In genomic region chr6:92708270-92708669, GRCh38 we compare ENCODE assay signal across 26 cellular contexts.
"Had no signal": no experiment of that assay in that cellular context is flagged by ENCODE, and none has a peak within 500 bp of the region (broad histone marks: within the 10 kb centered on the region; RNA-seq: fewer than 3 reads in every experiment).

No MANE protein-coding gene starts in this region.

- H3K4me1 ChIP-seq: esophagus muscularis mucosa, foreskin keratinocyte, prostate gland, sigmoid colon, spleen, tibial nerve, upper lobe of left lung, uterus had no signal

- H3K27ac ChIP-seq: coronary artery, esophagus muscularis mucosa, foreskin keratinocyte, prostate gland, sigmoid colon, skin epidermis, spleen, thoracic aorta, tibial nerve, upper lobe of left lung, uterus had no signal

- H3K4me3 Mint-ChIP-seq: immature natural killer cell; memory B cell; naive thymus-derived CD8-positive, alpha-beta T cell; nephron progenitor cell; stimulated activated naive B cell treated with anti-CD40 and anti-IgM and Interleukin-4, amounts not matched to agents 10 μg/mL and 1 μg/mL and 100 μg/mL, for 72 hours; stimulated activated naive CD8-positive, alpha-beta T cell treated with anti-CD3 and anti-CD28 coated beads, Interleukin-15, Interleukin-2, amounts not matched to agents 100 ng/mL and 50 ng/mL, for 24 hours had no signal

- DNase-seq: dermis blood vessel endothelial cell; effector memory CD4-positive, alpha-beta T cell; hypothalamus; immature natural killer cell; mucosa of descending colon; naive thymus-derived CD8-positive, alpha-beta T cell; nephron progenitor cell; nucleus accumbens; right cardiac atrium; sigmoid colon; spleen; stimulated activated CD4-positive, alpha-beta T cell treated with anti-CD3 and anti-CD28 coated beads, Interleukin-4, amount 100 ng/mL, for 4 hours; stimulated activated naive B cell treated with anti-CD40 and anti-IgM and Interleukin-4, amounts not matched to agents 10 μg/mL and 1 μg/mL and 100 μg/mL, for 72 hours; upper lobe of left lung; uterus had no signal

- H3K9me3 ChIP-seq: esophagus muscularis mucosa, mucosa of descending colon, prostate gland, sigmoid colon, spleen, thoracic aorta, tibial nerve, upper lobe of left lung, uterus had no signal

- H3K9me3 Mint-ChIP-seq: nephron progenitor cell; stimulated activated naive B cell treated with anti-CD40 and anti-IgM and Interleukin-4, amounts not matched to agents 10 μg/mL and 1 μg/mL and 100 μg/mL, for 72 hours had no signal

- ATAC-seq: foreskin keratinocyte; left lobe of liver; mucosa of descending colon; naive thymus-derived CD8-positive, alpha-beta T cell; right cardiac atrium; stimulated activated naive B cell treated with anti-CD40 and anti-IgM and Interleukin-4, amounts not matched to agents 10 μg/mL and 1 μg/mL and 100 μg/mL, for 72 hours had no signal

- H3K36me3 Mint-ChIP-seq: memory B cell; naive thymus-derived CD8-positive, alpha-beta T cell; stimulated activated naive B cell treated with anti-CD40 and anti-IgM and Interleukin-4, amounts not matched to agents 10 μg/mL and 1 μg/mL and 100 μg/mL, for 72 hours had no signal

- H3K36me3 ChIP-seq: esophagus muscularis mucosa, prostate gland, sigmoid colon, spleen, thoracic aorta, tibial nerve, upper lobe of left lung, uterus had no signal

- H3K27me3 ChIP-seq: esophagus muscularis mucosa, foreskin keratinocyte, sigmoid colon, spleen, tibial nerve, upper lobe of left lung, uterus had no signal

- H3K27ac Mint-ChIP-seq: immature natural killer cell; memory B cell; naive thymus-derived CD8-positive, alpha-beta T cell; nephron progenitor cell; stimulated activated naive B cell treated with anti-CD40 and anti-IgM and Interleukin-4, amounts not matched to agents 10 μg/mL and 1 μg/mL and 100 μg/mL, for 72 hours; stimulated activated naive CD8-positive, alpha-beta T cell treated with anti-CD3 and anti-CD28 coated beads, Interleukin-15, Interleukin-2, amounts not matched to agents 100 ng/mL and 50 ng/mL, for 24 hours had no signal

- H3K27me3 Mint-ChIP-seq: memory B cell; naive thymus-derived CD8-positive, alpha-beta T cell; stimulated activated naive B cell treated with anti-CD40 and anti-IgM and Interleukin-4, amounts not matched to agents 10 μg/mL and 1 μg/mL and 100 μg/mL, for 72 hours; stimulated activated naive CD8-positive, alpha-beta T cell treated with anti-CD3 and anti-CD28 coated beads, Interleukin-15, Interleukin-2, amounts not matched to agents 100 ng/mL and 50 ng/mL, for 24 hours had no signal

- H3K4me1 Mint-ChIP-seq: immature natural killer cell; memory B cell; naive thymus-derived CD8-positive, alpha-beta T cell; nephron progenitor cell; stimulated activated naive B cell treated with anti-CD40 and anti-IgM and Interleukin-4, amounts not matched to agents 10 μg/mL and 1 μg/mL and 100 μg/mL, for 72 hours had no signal

- H3K4me3 ChIP-seq: coronary artery, esophagus muscularis mucosa, lung, mucosa of descending colon, prostate gland, sigmoid colon, skin epidermis, spleen, thoracic aorta, tibial nerve, upper lobe of left lung, uterus had no signal
